ENCODE assay signal across 19 cellular contexts in genomic region chr10:83965473-83965872, GRCh38.
"Had no signal": no experiment of that assay in that cellular context is flagged by ENCODE, and none has a peak within 500 bp of the region (broad histone marks: within the 10 kb centered on the region; RNA-seq: fewer than 3 reads in every experiment).

No MANE protein-coding gene starts in this region.

- H3K36me3 ChIP-seq: brain microvascular endothelial cell, left ventricle myocardium inferior, tibial artery had no signal

- H3K27me3 ChIP-seq: brain microvascular endothelial cell, tibial artery had no signal

- ATAC-seq: activated naive CD8-positive, alpha-beta T cell treated with anti-CD3 and anti-CD28 coated beads, Interleukin-2, amount 50 U/mL, for 24 hours; activated T-cell treated with anti-CD3 and anti-CD28 coated beads, Interleukin-2, amount 50 U/mL, for 4 hours; mucosa of descending colon; right cardiac atrium; stimulated activated naive CD8-positive, alpha-beta T cell treated with anti-CD3 and anti-CD28 coated beads, Interleukin-15, Interleukin-2, amounts not matched to agents 100 U/mL and 50 U/mL, for 24 hours had no signal

- H3K4me3 ChIP-seq: coronary artery, left ventricle myocardium inferior, mucosa of descending colon, skin epidermis, tibial artery had no signal

- DNase-seq: activated CD4-positive, alpha-beta T cell treated with anti-CD3 and anti-CD28 coated beads, Interleukin-2, amount 50 U/mL, for 1 hour; activated CD4-positive, CD25-positive, alpha-beta regulatory T cell treated with anti-CD3 and anti-CD28 coated beads, Interleukin-2, amount 50 U/mL, for 72 hours; activated CD8-positive, alpha-beta memory T cell treated with anti-CD3 and anti-CD28 coated beads, Interleukin-2, amount 50 U/mL, for 4 hours; activated naive CD4-positive, alpha-beta T cell treated with anti-CD3 and anti-CD28 coated beads for 36 hours; activated naive CD8-positive, alpha-beta T cell treated with anti-CD3 and anti-CD28 coated beads, Interleukin-2, amount 50 U/mL, for 24 hours; activated T-cell treated with anti-CD3 and anti-CD28 coated beads, Interleukin-2, amount 50 U/mL, for 4 hours; aorta; brain microvascular endothelial cell; erythroblast; hypothalamus; left ventricle myocardium inferior; mammary epithelial cell; mucosa of descending colon; naive B cell; right cardiac atrium; stimulated activated naive CD8-positive, alpha-beta T cell treated with anti-CD3 and anti-CD28 coated beads, Interleukin-15, Interleukin-2, amounts not matched to agents 100 U/mL and 50 U/mL, for 24 hours; tibial artery had no signal

- H3K27ac ChIP-seq: brain microvascular endothelial cell, coronary artery, left ventricle myocardium inferior, skin epidermis, tibial artery had no signal

- H3K9me3 ChIP-seq: left ventricle myocardium inferior, mucosa of descending colon, tibial artery had no signal

- H3K4me1 ChIP-seq: left ventricle myocardium inferior, tibial artery had no signal
